Comparison of ENCODE assay signal across 3 cellular contexts in genomic region chr2:34822616-34823015, GRCh38.
TF ChIP-seq lines count a peak whose summit lies in the region.

No MANE protein-coding gene starts in this region.

TF ChIP-seq in A549, 52 proteins besides CTCF, POLR2A, EP300 and RAD21:
- peak; percentile 58 for TF ChIP-seq MAFK (IDR thresholded peaks at IDR 0.05; ENCODE audit: partially characterized antibody)
- no peak for TF ChIP-seq CHD2 (IDR thresholded peaks at IDR 0.05; ENCODE audit: low read length, partially characterized antibody)

TF ChIP-seq in GM23338, 12 proteins besides CTCF, POLR2A, EP300 and RAD21:
- TF ChIP-seq EZH2phosphoT487 (IDR thresholded peaks at IDR 0.05; ENCODE audit: unreplicated experiment) (no peak), POLR2AphosphoS5 (IDR thresholded peaks at IDR 0.05; ENCODE audit: low read depth) (no peak), STAT1 (IDR thresholded peaks at IDR 0.05; ENCODE audit: unreplicated experiment) (no peak), NANOG (IDR thresholded peaks at IDR 0.05; ENCODE audit: borderline replicate concordance) (no peak), ZNF114 (CRISPR knock-in tag; IDR thresholded peaks at IDR 0.05) (no peak), ZNF462 (CRISPR knock-in tag; IDR thresholded peaks at IDR 0.05) (no peak), EZH2 (IDR thresholded peaks at IDR 0.05; ENCODE audit: low read depth, unreplicated experiment) (no peak), CREB1 (CRISPR knock-in tag; IDR thresholded peaks at IDR 0.05; ENCODE audit: low read depth) (no peak), REST (IDR thresholded peaks at IDR 0.05; ENCODE audit: unreplicated experiment) (no peak), ZNF331 (CRISPR knock-in tag; IDR thresholded peaks at IDR 0.05; ENCODE audit: low read depth) (no peak), ETS1 (IDR thresholded peaks at IDR 0.05) (no peak), JUNB (IDR thresholded peaks at IDR 0.05; ENCODE audit: unreplicated experiment) (no peak)

TF ChIP-seq in H1, 55 proteins besides CTCF, POLR2A, EP300 and RAD21:
- TF ChIP-seq RNF2 (IDR thresholded peaks at IDR 0.05; ENCODE audit: borderline replicate concordance, low read depth, low read length, missing control alignments, poor library complexity, severe bottlenecking) (no peak), USF2 (IDR thresholded peaks at IDR 0.05; ENCODE audit: low read length) (no peak), E2F6 (IDR thresholded peaks at IDR 0.05) (no peak), JUND (IDR thresholded peaks at IDR 0.05; ENCODE audit: low read length) (no peak), KDM4A (IDR thresholded peaks at IDR 0.05; ENCODE audit: low read depth, low read length, severe bottlenecking) (no peak), CBX5 (IDR thresholded peaks at IDR 0.05; ENCODE audit: low read depth, low read length) (no peak), KDM5A (IDR thresholded peaks at IDR 0.05; ENCODE audit: low read length) (no peak), MAX (IDR thresholded peaks at IDR 0.05) (no peak)
